8 cellular contexts compared by ENCODE assay signal in the genomic region with DNA sequence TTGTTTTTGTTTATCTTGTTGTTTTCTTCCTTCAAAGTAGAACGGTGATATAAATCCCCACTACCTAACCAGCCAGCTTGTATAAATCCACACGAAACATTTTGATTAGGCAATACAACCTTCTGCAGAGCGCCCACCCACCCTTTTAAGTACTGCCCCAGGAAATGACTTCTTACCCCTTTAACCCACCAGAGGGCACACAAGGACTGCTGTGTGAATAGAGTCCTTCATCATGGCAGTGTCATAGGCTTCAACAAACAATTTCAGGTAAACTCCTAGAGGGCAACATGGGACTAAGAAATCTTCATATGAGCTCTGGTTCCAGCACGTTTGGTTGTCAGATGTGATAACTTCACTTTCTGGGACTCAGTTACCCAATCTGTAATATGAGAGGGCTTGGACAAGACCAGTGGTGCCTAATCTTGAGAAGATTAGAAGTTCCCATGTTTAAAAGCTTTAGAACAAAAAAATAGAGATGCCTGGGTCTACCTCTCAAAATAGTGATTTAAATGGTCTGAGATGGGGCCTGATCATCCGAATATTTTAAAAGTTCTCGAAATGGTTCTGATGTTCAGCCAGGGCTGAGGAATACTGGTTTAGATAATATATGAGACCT. TPM values are rescaled to one million over a fixed set of nuclear protein-coding genes. Genes with fewer than 3 reads are reported as not detected.
DNase-seq lines count a peak whose midpoint lies in the region; ATAC-seq and TF ChIP-seq lines count a peak whose summit lies in the region.

No MANE protein-coding gene starts in this region.

- DNase-seq in DMS53 treated with DMSO at 0.1 percent for 48 hours (lab: John Stamatoyannopoulos, UW; ENCODE audit: unreplicated experiment) (peak; percentile 90), KG1 (lab: John Stamatoyannopoulos, UW) (peak; percentile 72), NT2/D1 (ENCODE audit: low read depth, low spot score) (peak; percentile 78), ovary (peak in 3 of 5 donors; percentile 32 to 45 (median 32))
- peak; percentile 27 for DNase-seq in activated T-helper 1 cell treated with anti-CD3 and anti-CD28 coated beads, Interleukin-12 subunit alpha, Interleukin-12 subunit beta, Interleukin-2, Interleukin-4 antibody, amounts not matched to agents 30 ng/mL and 10 ng/mL and 1 ng/mL, durations not matched to agents 14 hours and 24 hours and 36 hours (ENCODE audit: low spot score)

- H3K4me3 Mint-ChIP-seq in activated T-helper 1 cell treated with anti-CD3 and anti-CD28 coated beads, Interleukin-12 subunit alpha, Interleukin-12 subunit beta, Interleukin-2, Interleukin-4 antibody, amounts not matched to agents 30 ng/mL and 10 ng/mL and 1 ng/mL, durations not matched to agents 14 hours and 24 hours and 36 hours: no peak overlapping the region

- H3K9ac ChIP-seq in NT2/D1 (ENCODE audit: insufficient read length, low read depth): no peak overlapping the region

- intact Hi-C loops in activated T-helper 1 cell treated with anti-CD3 and anti-CD28 coated beads, Interleukin-12 subunit alpha, Interleukin-12 subunit beta, Interleukin-2, Interleukin-4 antibody, amounts not matched to agents 30 ng/mL and 10 ng/mL and 1 ng/mL, durations not matched to agents 14 hours and 24 hours and 36 hours (cut with micrococcal nuclease): loop anchor here (1.0 to 10.0 kb wide), 8 partner anchors 142 to 1804 kb away; partner anchors contain the start of genes AMOTL1 and SRSF8
- intact Hi-C loops in ovary (cut with DNase I): loop anchor here in 3 of 4 donors (2.0 to 10.0 kb wide), 2 partner anchors 272 kb away; no protein-coding TSS in a partner anchor

- no peaks in the 10 kb centered on the region for H3K4me1 ChIP-seq in NT2/D1 (ENCODE audit: insufficient read depth, insufficient read length)
- peaks cover 0 to 9% (median 0%) of the 10 kb centered on the region in 3 donors for H3K4me1 ChIP-seq in gastroesophageal sphincter
- no peaks in the 10 kb centered on the region for H3K4me1 ChIP-seq in ovary (ENCODE audit: insufficient read depth)

- H3K27me3 ChIP-seq in NT2/D1 (ENCODE audit: insufficient read depth, insufficient read length) (no peaks in the 10 kb centered on the region), gastroesophageal sphincter (no peaks in the 10 kb centered on the region), ovary (no peaks in the 10 kb centered on the region)

- TF ChIP-seq POLR2A in gastroesophageal sphincter (IDR thresholded peaks at IDR 0.05): no peak
- no peak for TF ChIP-seq POLR2A in ovary (IDR thresholded peaks at IDR 0.05)

- WGBS in gastroesophageal sphincter (ENCODE audit: low coverage in 1 of 2), 2 donors: 31 to 41% methylated on average over 4 to 6 of the region's 6 CpGs
- WGBS in ovary, 3 donors: 28 to 33% (median 31%) methylated on average over 6 of the region's 6 CpGs

- H3K36me3 Mint-ChIP-seq in activated T-helper 1 cell treated with anti-CD3 and anti-CD28 coated beads, Interleukin-12 subunit alpha, Interleukin-12 subunit beta, Interleukin-2, Interleukin-4 antibody, amounts not matched to agents 30 ng/mL and 10 ng/mL and 1 ng/mL, durations not matched to agents 14 hours and 24 hours and 36 hours (ENCODE audit: low read depth): no peaks in the 10 kb centered on the region

- no peaks in the 10 kb centered on the region for H3K36me3 ChIP-seq in NT2/D1 (ENCODE audit: insufficient read depth, insufficient read length, low read length)
- H3K36me3 ChIP-seq in gastroesophageal sphincter: peaks cover 0 to 20% of the 10 kb centered on the region in 2 donors
- no peaks in the 10 kb centered on the region for H3K36me3 ChIP-seq in ovary

- H3K27ac ChIP-seq in gastroesophageal sphincter (no peak overlapping the region), ovary (no peak overlapping the region)

- no peak for TF ChIP-seq EP300 in gastroesophageal sphincter (IDR thresholded peaks at IDR 0.05)
- no peak for TF ChIP-seq EP300 in ovary (IDR thresholded peaks at IDR 0.05)

- H3K9me3 Mint-ChIP-seq in activated T-helper 1 cell treated with anti-CD3 and anti-CD28 coated beads, Interleukin-12 subunit alpha, Interleukin-12 subunit beta, Interleukin-2, Interleukin-4 antibody, amounts not matched to agents 30 ng/mL and 10 ng/mL and 1 ng/mL, durations not matched to agents 14 hours and 24 hours and 36 hours: peaks cover 12% of the 10 kb centered on the region

- H3K4me1 Mint-ChIP-seq in activated T-helper 1 cell treated with anti-CD3 and anti-CD28 coated beads, Interleukin-12 subunit alpha, Interleukin-12 subunit beta, Interleukin-2, Interleukin-4 antibody, amounts not matched to agents 30 ng/mL and 10 ng/mL and 1 ng/mL, durations not matched to agents 14 hours and 24 hours and 36 hours (ENCODE audit: low read depth): no peaks in the 10 kb centered on the region

- H3K4me3 ChIP-seq in NT2/D1 (ENCODE audit: insufficient read length, low read depth): no peak overlapping the region
- no peak overlapping the region for H3K4me3 ChIP-seq in gastroesophageal sphincter
- no peak overlapping the region for H3K4me3 ChIP-seq in ovary

- no peak overlapping the region for H3K27ac Mint-ChIP-seq in activated T-helper 1 cell treated with anti-CD3 and anti-CD28 coated beads, Interleukin-12 subunit alpha, Interleukin-12 subunit beta, Interleukin-2, Interleukin-4 antibody, amounts not matched to agents 30 ng/mL and 10 ng/mL and 1 ng/mL, durations not matched to agents 14 hours and 24 hours and 36 hours

- TF ChIP-seq CTCF in gastroesophageal sphincter (IDR thresholded peaks at IDR 0.05) (peak; percentile 81 to 88 (median 84)), ovary (IDR thresholded peaks at IDR 0.05) (peak in 2 of 3 donors; percentile 34 to 59)

- H3K9me3 ChIP-seq in NT2/D1 (ENCODE audit: insufficient read depth, low read length): no peaks in the 10 kb centered on the region; the same call in 1 of the 2 replicates
- H3K9me3 ChIP-seq in gastroesophageal sphincter: no peaks in the 10 kb centered on the region
- no peaks in the 10 kb centered on the region for H3K9me3 ChIP-seq in ovary

- H3K27me3 Mint-ChIP-seq in activated T-helper 1 cell treated with anti-CD3 and anti-CD28 coated beads, Interleukin-12 subunit alpha, Interleukin-12 subunit beta, Interleukin-2, Interleukin-4 antibody, amounts not matched to agents 30 ng/mL and 10 ng/mL and 1 ng/mL, durations not matched to agents 14 hours and 24 hours and 36 hours (ENCODE audit: insufficient read depth): peaks cover 7% of the 10 kb centered on the region

- peak; percentile 75 for ATAC-seq in GM21447 (IDR thresholded peaks at IDR 0.05; ENCODE audit: unreplicated experiment)
- peak; percentile 80 for ATAC-seq in gastroesophageal sphincter
- ATAC-seq in HG03039 (IDR thresholded peaks at IDR 0.05; ENCODE audit: unreplicated experiment): no peak

RNA-seq across cellular contexts. Expression of gene PIWIL4, which starts 56.1 kb away (rescaled TPM):
- total RNA-seq in activated T-helper 1 cell treated with anti-CD3 and anti-CD28 coated beads, Interleukin-12 subunit alpha, Interleukin-12 subunit beta, Interleukin-2, Interleukin-4 antibody, amounts not matched to agents 30 ng/mL and 10 ng/mL and 1 ng/mL, durations not matched to agents 14 hours and 24 hours and 36 hours: 0.41 and 0.81 TPM in 2 replicates
- 1 to 10 TPM; 2.0 to 8.5 (median 6.0) TPM for total RNA-seq in gastroesophageal sphincter
- 1 to 10 TPM; 1.9 to 4.2 (median 3.6) TPM for total RNA-seq in ovary
- 1 to 10 TPM; 3.2 to 4.6 TPM for polyA plus RNA-seq in ovary

Comparison
In these comparisons a context has a peak if more than half of its experiments do, and no peak if none do; other contexts are left out.
1. DNase-seq: peak in every context shown above with its lines; median percentile 90 in DMS53 treated with DMSO at 0.1 percent for 48 hours; 78 in NT2/D1; 72 in KG1; 32 in ovary; 27 in activated T-helper 1 cell treated with anti-CD3 and anti-CD28 coated beads, Interleukin-12 subunit alpha, Interleukin-12 subunit beta, Interleukin-2, Interleukin-4 antibody, amounts not matched to agents 30 ng/mL and 10 ng/mL and 1 ng/mL, durations not matched to agents 14 hours and 24 hours and 36 hours.